Comparison of ENCODE assay signal across 30 cellular contexts in the genomic region with DNA sequence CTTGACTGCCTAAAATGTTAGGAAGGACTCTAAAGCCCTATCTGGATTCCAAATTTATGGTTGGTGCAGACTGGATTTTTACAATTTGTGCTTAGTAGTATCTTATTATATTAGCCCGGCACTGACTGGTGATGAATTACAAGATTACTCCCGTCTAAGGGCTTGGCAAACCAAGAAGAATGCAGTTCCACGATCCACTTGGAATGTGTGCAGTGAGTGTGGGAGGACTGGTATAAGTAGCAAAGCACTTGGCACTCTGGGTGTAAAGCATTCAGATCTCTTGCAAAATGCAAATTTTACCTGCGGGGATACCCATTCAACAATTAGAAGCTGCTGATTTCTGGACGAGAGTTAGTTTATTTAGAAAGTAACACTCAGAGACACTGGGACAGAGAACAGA.
"Had no signal": no experiment of that assay in that cellular context is flagged by ENCODE, and none has a peak within 500 bp of the region (broad histone marks: within the 10 kb centered on the region; RNA-seq: fewer than 3 reads in every experiment).

No MANE protein-coding gene starts in this region.

- ATAC-seq: activated naive CD4-positive, alpha-beta T cell treated with anti-CD3 and anti-CD28 coated beads, Interleukin-2, amount 50 U/mL, for 72 hours; activated T-cell treated with anti-CD3 and anti-CD28 coated beads, Interleukin-2, amount 50 U/mL, for 72 hours; body of pancreas; gastrocnemius medialis; left lobe of liver; natural killer cell; right lobe of liver; stimulated activated effector memory CD8-positive, alpha-beta T cell treated with anti-CD3 and anti-CD28 coated beads, Interleukin-12 subunit alpha, Interleukin-12 subunit beta, amount 100 ng/mL, for 72 hours; stimulated activated naive CD8-positive, alpha-beta T cell treated with anti-CD3 and anti-CD28 coated beads, Interleukin-15, amount 100 ng/mL, for 72 hours had no signal

- H3K9me3 Mint-ChIP-seq: natural killer cell; T-helper 1 cell treated with Interleukin-12 subunit alpha and Interleukin-12 subunit beta and Interleukin-4 antibody, amounts not matched to agents 30 μg/mL and 1 μg/mL, for 36 hours had no signal

- H3K4me3 ChIP-seq: body of pancreas, gastrocnemius medialis, hepatocyte, lung, right lobe of liver, tibial artery had no signal

- H3K4me1 ChIP-seq: body of pancreas, gastrocnemius medialis, right lobe of liver, tibial artery had no signal

- H3K9me3 ChIP-seq: body of pancreas, gastrocnemius medialis, right lobe of liver, tibial artery had no signal

- DNase-seq: activated CD4-positive, alpha-beta T cell treated with anti-CD3 and anti-CD28 coated beads for 4 hours; activated CD4-positive, alpha-beta T cell treated with anti-CD3 and anti-CD28 coated beads, Interleukin-2, amount 50 U/mL, for 4 hours; activated naive CD4-positive, alpha-beta T cell; activated T-cell treated with anti-CD3 and anti-CD28 coated beads for 4 hours; activated T-cell treated with anti-CD3 and anti-CD28 coated beads, Interleukin-2, amount 50 U/mL, for 72 hours; body of pancreas; dermis blood vessel endothelial cell; effector CD4-positive, alpha-beta T cell; gastrocnemius medialis; islet precursor cell; mesendoderm; natural killer cell; posterior cingulate gyrus; right lobe of liver; small intestine; stimulated activated CD4-positive, alpha-beta T cell treated with anti-CD3 and anti-CD28 coated beads, Interleukin-4, amount 100 ng/mL, for 24 hours; stimulated activated naive CD8-positive, alpha-beta T cell treated with anti-CD3 and anti-CD28 coated beads, Interleukin-15, amount 100 ng/mL, for 72 hours; substantia nigra; T-helper 9 cell; tibial artery had no signal

- H3K36me3 ChIP-seq: gastrocnemius medialis, right lobe of liver, tibial artery had no signal

- H3K27ac Mint-ChIP-seq: activated naive CD4-positive, alpha-beta T cell treated with anti-CD3 and anti-CD28 coated beads, Interleukin-2, amount 50 U/mL, for 72 hours; activated T-cell treated with anti-CD3 and anti-CD28 coated beads, Interleukin-2, amount 50 U/mL, for 72 hours; natural killer cell; stimulated activated naive CD8-positive, alpha-beta T cell treated with anti-CD3 and anti-CD28 coated beads, Interleukin-15, amount 100 ng/mL, for 72 hours; T-helper 1 cell treated with Interleukin-12 subunit alpha and Interleukin-12 subunit beta and Interleukin-4 antibody, amounts not matched to agents 30 μg/mL and 1 μg/mL, for 36 hours had no signal

- H3K27ac ChIP-seq: body of pancreas, epithelial cell of prostate, gastrocnemius medialis, hepatocyte, right lobe of liver, tibial artery, VCaP had no signal

- H3K27me3 ChIP-seq: body of pancreas, gastrocnemius medialis, hepatocyte, right lobe of liver, tibial artery had no signal

- FAIRE-seq: colon, small intestine, TTC549 had no signal

- H3K4me3 Mint-ChIP-seq: activated T-cell treated with anti-CD3 and anti-CD28 coated beads, Interleukin-2, amount 50 U/mL, for 72 hours; natural killer cell; stimulated activated effector memory CD8-positive, alpha-beta T cell treated with anti-CD3 and anti-CD28 coated beads, Interleukin-12 subunit alpha, Interleukin-12 subunit beta, amount 100 ng/mL, for 72 hours; stimulated activated naive CD8-positive, alpha-beta T cell treated with anti-CD3 and anti-CD28 coated beads, Interleukin-15, amount 100 ng/mL, for 72 hours; T-helper 1 cell treated with Interleukin-12 subunit alpha and Interleukin-12 subunit beta and Interleukin-4 antibody, amounts not matched to agents 30 μg/mL and 1 μg/mL, for 36 hours had no signal

- H3K36me3 Mint-ChIP-seq: natural killer cell; stimulated activated effector memory CD8-positive, alpha-beta T cell treated with anti-CD3 and anti-CD28 coated beads, Interleukin-12 subunit alpha, Interleukin-12 subunit beta, amount 100 ng/mL, for 72 hours had no signal

- H3K4me1 Mint-ChIP-seq: stimulated activated naive CD8-positive, alpha-beta T cell treated with anti-CD3 and anti-CD28 coated beads, Interleukin-15, amount 100 ng/mL, for 72 hours had no signal
